Comparison of ENCODE assay signal across 1 cellular context in the genomic region with DNA sequence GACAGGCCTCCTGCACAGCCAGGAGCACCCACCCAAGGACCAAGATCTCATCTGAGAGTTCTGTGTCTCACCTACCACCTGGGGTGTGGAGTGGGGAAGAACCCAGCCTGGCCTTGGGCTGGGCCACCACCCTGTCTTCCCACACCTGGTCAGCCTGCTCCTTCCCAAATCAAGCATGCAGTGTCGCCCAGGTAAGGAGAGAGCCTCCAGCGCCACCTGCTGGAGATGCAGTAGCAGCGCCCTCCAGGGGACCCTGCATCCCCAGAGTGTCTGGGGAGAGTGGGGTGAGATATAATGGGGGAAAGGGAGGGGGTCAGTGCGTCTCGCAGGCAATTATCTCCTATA.
TF ChIP-seq lines count a peak whose summit lies in the region.

No MANE protein-coding gene starts in this region.

TF ChIP-seq in HepG2, 621 proteins besides CTCF, POLR2A, EP300 and RAD21 (continues in another document):
- no peak for TF ChIP-seq ZNF44 (CRISPR knock-in tag; IDR thresholded peaks at IDR 0.05)
- TF ChIP-seq, protein P1, sequence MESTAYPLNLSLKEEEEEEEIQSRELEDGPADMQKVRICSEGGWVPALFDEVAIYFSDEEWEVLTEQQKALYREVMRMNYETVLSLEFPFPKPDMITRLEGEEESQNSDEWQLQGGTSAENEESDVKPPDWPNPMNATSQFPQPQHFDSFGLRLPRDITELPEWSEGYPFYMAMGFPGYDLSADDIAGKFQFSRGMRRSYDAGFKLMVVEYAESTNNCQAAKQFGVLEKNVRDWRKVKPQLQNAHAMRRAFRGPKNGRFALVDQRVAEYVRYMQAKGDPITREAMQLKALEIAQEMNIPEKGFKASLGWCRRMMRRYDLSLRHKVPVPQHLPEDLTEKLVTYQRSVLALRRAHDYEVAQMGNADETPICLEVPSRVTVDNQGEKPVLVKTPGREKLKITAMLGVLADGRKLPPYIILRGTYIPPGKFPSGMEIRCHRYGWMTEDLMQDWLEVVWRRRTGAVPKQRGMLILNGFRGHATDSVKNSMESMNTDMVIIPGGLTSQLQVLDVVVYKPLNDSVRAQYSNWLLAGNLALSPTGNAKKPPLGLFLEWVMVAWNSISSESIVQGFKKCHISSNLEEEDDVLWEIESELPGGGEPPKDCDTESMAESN (CRISPR knock-in tag; conservative IDR thresholded peaks at IDR 0.05), result no peak
- 0 out of 2 replicates have a peak, but pooled peaks have one; percentile 5 for TF ChIP-seq FOSL2 (CRISPR knock-in tag; IDR thresholded peaks at IDR 0.05)
- peak; percentile 52; the same call in 1 of the 2 replicates for TF ChIP-seq KDM3A (CRISPR knock-in tag; IDR thresholded peaks at IDR 0.05; ENCODE audit: low read depth)
- no peak for TF ChIP-seq MTF2 (CRISPR knock-in tag; IDR thresholded peaks at IDR 0.05; ENCODE audit: borderline replicate concordance)
- TF ChIP-seq, protein P2, sequence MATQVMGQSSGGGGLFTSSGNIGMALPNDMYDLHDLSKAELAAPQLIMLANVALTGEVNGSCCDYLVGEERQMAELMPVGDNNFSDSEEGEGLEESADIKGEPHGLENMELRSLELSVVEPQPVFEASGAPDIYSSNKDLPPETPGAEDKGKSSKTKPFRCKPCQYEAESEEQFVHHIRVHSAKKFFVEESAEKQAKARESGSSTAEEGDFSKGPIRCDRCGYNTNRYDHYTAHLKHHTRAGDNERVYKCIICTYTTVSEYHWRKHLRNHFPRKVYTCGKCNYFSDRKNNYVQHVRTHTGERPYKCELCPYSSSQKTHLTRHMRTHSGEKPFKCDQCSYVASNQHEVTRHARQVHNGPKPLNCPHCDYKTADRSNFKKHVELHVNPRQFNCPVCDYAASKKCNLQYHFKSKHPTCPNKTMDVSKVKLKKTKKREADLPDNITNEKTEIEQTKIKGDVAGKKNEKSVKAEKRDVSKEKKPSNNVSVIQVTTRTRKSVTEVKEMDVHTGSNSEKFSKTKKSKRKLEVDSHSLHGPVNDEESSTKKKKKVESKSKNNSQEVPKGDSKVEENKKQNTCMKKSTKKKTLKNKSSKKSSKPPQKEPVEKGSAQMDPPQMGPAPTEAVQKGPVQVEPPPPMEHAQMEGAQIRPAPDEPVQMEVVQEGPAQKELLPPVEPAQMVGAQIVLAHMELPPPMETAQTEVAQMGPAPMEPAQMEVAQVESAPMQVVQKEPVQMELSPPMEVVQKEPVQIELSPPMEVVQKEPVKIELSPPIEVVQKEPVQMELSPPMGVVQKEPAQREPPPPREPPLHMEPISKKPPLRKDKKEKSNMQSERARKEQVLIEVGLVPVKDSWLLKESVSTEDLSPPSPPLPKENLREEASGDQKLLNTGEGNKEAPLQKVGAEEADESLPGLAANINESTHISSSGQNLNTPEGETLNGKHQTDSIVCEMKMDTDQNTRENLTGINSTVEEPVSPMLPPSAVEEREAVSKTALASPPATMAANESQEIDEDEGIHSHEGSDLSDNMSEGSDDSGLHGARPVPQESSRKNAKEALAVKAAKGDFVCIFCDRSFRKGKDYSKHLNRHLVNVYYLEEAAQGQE (IDR thresholded peaks at IDR 0.05; ENCODE audit: borderline replicate concordance in 1 of 2, low read depth in 1 of 2, low read length in 2 of 2), result peak in 1 of 2 experiments; percentile 39; a peak in 3 of 4 replicates
- peak; percentile 92 for TF ChIP-seq STAG1 (CRISPR knock-in tag; IDR thresholded peaks at IDR 0.05)
- no peak for TF ChIP-seq LCORL (IDR thresholded peaks at IDR 0.05)
- peak; percentile 68 for TF ChIP-seq LCORL (CRISPR knock-in tag; IDR thresholded peaks at IDR 0.05)
- TF ChIP-seq, protein P3, sequence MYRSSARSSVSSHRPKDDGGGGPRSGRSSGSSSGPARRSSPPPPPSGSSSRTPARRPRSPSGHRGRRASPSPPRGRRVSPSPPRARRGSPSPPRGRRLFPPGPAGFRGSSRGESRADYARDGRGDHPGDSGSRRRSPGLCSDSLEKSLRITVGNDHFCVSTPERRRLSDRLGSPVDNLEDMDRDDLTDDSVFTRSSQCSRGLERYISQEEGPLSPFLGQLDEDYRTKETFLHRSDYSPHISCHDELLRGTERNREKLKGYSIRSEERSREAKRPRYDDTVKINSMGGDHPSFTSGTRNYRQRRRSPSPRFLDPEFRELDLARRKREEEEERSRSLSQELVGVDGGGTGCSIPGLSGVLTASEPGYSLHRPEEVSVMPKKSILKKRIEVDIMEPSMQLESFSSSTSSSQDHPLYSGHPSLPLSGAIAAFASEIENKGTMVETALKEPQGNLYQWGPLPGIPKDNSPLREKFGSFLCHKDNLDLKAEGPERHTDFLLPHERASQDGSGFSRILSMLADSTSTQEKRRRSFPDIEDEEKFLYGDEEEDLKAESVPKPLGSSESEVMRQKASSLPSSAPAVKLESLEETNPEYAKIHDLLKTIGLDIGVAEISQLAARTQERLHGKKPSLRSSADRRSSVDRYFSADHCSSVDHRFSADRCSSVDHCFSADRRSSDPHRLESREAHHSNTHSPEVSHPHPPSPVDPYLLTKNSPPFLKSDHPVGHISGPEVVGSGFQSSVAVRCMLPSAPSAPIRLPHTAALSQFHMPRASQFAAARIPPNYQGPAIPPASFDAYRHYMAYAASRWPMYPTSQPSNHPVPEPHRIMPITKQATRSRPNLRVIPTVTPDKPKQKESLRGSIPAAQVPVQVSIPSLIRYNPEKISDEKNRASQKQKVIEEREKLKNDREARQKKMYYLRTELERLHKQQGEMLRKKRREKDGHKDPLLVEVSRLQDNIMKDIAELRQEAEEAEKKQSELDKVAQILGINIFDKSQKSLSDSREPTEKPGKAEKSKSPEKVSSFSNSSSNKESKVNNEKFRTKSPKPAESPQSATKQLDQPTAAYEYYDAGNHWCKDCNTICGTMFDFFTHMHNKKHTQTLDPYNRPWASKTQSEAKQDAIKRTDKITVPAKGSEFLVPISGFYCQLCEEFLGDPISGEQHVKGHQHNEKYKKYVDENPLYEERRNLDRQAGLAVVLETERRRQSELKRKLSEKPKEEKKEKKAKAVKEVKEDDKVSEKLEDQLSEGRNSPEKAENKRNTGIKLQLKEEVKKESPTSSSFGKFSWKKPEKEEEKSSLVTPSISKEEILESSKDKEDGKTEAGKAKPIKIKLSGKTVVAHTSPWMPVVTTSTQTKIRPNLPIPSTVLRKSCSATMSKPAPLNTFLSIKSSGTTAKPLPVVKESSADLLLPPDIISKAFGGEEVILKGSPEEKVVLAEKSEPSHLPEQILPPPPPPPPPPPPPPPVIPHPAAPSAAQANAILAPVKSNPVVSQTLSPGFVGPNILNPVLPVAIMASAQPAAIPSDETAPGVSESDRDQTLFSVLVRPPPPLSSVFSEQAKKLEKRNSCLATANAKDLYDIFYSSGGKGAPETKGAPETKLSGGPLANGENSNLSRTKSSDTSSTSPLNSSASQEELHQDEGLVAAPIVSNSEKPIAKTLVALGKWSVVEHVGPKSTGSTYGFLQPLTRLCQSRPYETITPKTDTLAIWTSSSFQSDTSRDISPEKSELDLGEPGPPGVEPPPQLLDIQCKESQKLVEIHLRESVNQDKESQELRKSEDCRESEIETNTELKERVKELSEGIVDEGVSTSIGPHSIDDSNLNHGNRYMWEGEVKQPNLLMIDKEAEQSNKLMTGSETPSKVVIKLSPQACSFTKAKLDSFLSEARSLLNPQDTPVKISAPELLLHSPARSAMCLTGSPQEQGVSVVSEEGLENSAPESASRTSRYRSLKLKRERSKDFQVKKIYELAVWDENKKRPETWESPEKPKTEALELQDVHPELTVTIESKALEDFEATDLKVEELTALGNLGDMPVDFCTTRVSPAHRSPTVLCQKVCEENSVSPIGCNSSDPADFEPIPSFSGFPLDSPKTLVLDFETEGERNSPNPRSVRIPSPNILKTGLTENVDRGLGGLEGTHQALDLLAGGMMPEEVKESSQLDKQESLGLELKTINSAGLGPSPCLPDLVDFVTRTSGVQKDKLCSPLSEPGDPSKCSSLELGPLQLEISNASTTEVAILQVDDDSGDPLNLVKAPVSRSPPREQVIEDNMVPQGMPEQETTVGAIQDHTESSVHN (CRISPR knock-in tag; IDR thresholded peaks at IDR 0.05), result no peak
- TF ChIP-seq, protein P4, sequence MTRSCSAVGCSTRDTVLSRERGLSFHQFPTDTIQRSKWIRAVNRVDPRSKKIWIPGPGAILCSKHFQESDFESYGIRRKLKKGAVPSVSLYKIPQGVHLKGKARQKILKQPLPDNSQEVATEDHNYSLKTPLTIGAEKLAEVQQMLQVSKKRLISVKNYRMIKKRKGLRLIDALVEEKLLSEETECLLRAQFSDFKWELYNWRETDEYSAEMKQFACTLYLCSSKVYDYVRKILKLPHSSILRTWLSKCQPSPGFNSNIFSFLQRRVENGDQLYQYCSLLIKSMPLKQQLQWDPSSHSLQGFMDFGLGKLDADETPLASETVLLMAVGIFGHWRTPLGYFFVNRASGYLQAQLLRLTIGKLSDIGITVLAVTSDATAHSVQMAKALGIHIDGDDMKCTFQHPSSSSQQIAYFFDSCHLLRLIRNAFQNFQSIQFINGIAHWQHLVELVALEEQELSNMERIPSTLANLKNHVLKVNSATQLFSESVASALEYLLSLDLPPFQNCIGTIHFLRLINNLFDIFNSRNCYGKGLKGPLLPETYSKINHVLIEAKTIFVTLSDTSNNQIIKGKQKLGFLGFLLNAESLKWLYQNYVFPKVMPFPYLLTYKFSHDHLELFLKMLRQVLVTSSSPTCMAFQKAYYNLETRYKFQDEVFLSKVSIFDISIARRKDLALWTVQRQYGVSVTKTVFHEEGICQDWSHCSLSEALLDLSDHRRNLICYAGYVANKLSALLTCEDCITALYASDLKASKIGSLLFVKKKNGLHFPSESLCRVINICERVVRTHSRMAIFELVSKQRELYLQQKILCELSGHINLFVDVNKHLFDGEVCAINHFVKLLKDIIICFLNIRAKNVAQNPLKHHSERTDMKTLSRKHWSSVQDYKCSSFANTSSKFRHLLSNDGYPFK (CRISPR knock-in tag; IDR thresholded peaks at IDR 0.05; ENCODE audit: borderline replicate concordance), result no peak
- TF ChIP-seq, protein P5, sequence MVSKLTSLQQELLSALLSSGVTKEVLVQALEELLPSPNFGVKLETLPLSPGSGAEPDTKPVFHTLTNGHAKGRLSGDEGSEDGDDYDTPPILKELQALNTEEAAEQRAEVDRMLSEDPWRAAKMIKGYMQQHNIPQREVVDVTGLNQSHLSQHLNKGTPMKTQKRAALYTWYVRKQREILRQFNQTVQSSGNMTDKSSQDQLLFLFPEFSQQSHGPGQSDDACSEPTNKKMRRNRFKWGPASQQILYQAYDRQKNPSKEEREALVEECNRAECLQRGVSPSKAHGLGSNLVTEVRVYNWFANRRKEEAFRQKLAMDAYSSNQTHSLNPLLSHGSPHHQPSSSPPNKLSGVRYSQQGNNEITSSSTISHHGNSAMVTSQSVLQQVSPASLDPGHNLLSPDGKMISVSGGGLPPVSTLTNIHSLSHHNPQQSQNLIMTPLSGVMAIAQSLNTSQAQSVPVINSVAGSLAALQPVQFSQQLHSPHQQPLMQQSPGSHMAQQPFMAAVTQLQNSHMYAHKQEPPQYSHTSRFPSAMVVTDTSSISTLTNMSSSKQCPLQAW (CRISPR knock-in tag; IDR thresholded peaks at IDR 0.05), result peak; percentile 37; the same call in 1 of the 2 replicates
- peak; percentile 71 for TF ChIP-seq XRCC5 (optimal IDR thresholded peaks at IDR 0.05; ENCODE audit: low read length)
- TF ChIP-seq ZNF549 (CRISPR knock-in tag; IDR thresholded peaks at IDR 0.05), result no peak
- TF ChIP-seq ZNF780A (CRISPR knock-in tag; IDR thresholded peaks at IDR 0.05), result no peak
- TF ChIP-seq MYC (CRISPR knock-in tag; IDR thresholded peaks at IDR 0.05; ENCODE audit: borderline replicate concordance), result peak; percentile 16; the same call in 1 of the 2 replicates
- no peak for TF ChIP-seq ZNF761 (CRISPR knock-in tag; conservative IDR thresholded peaks at IDR 0.05)
- no peak for TF ChIP-seq SALL2 (CRISPR knock-in tag; IDR thresholded peaks at IDR 0.05)
- TF ChIP-seq, protein P6, sequence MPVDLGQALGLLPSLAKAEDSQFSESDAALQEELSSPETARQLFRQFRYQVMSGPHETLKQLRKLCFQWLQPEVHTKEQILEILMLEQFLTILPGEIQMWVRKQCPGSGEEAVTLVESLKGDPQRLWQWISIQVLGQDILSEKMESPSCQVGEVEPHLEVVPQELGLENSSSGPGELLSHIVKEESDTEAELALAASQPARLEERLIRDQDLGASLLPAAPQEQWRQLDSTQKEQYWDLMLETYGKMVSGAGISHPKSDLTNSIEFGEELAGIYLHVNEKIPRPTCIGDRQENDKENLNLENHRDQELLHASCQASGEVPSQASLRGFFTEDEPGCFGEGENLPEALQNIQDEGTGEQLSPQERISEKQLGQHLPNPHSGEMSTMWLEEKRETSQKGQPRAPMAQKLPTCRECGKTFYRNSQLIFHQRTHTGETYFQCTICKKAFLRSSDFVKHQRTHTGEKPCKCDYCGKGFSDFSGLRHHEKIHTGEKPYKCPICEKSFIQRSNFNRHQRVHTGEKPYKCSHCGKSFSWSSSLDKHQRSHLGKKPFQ (CRISPR knock-in tag; IDR thresholded peaks at IDR 0.05; ENCODE audit: insufficient replicate concordance), result no peak
- peak; percentile 8 for TF ChIP-seq TEAD3 (CRISPR knock-in tag; optimal IDR thresholded peaks at IDR 0.05; ENCODE audit: borderline replicate concordance)
- TF ChIP-seq MBNL3 (CRISPR knock-in tag; conservative IDR thresholded peaks at IDR 0.05), result no peak
- no peak for TF ChIP-seq KLF12 (CRISPR knock-in tag; IDR thresholded peaks at IDR 0.05; ENCODE audit: borderline replicate concordance)
- no peak for TF ChIP-seq ZNF468 (CRISPR knock-in tag; IDR thresholded peaks at IDR 0.05)
- TF ChIP-seq, protein P7, sequence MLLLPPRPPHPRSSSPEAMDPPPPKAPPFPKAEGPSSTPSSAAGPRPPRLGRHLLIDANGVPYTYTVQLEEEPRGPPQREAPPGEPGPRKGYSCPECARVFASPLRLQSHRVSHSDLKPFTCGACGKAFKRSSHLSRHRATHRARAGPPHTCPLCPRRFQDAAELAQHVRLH (CRISPR knock-in tag; IDR thresholded peaks at IDR 0.05; ENCODE audit: borderline replicate concordance, low read depth), result no peak
- TF ChIP-seq RFXAP (CRISPR knock-in tag; IDR thresholded peaks at IDR 0.05; ENCODE audit: borderline replicate concordance), result 0 out of 2 replicates have a peak, but pooled peaks have one; percentile 29
- TF ChIP-seq, protein P8, sequence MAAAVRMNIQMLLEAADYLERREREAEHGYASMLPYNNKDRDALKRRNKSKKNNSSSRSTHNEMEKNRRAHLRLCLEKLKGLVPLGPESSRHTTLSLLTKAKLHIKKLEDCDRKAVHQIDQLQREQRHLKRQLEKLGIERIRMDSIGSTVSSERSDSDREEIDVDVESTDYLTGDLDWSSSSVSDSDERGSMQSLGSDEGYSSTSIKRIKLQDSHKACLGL (CRISPR knock-in tag; IDR thresholded peaks at IDR 0.05), result no peak
- no peak for TF ChIP-seq ZNF674 (CRISPR knock-in tag; IDR thresholded peaks at IDR 0.05; ENCODE audit: low read depth)
- TF ChIP-seq PHB2 (IDR thresholded peaks at IDR 0.05; ENCODE audit: partially characterized antibody), result no peak
- TF ChIP-seq TCF7 (IDR thresholded peaks at IDR 0.05; ENCODE audit: low read depth), result no peak
- TF ChIP-seq, protein P9, sequence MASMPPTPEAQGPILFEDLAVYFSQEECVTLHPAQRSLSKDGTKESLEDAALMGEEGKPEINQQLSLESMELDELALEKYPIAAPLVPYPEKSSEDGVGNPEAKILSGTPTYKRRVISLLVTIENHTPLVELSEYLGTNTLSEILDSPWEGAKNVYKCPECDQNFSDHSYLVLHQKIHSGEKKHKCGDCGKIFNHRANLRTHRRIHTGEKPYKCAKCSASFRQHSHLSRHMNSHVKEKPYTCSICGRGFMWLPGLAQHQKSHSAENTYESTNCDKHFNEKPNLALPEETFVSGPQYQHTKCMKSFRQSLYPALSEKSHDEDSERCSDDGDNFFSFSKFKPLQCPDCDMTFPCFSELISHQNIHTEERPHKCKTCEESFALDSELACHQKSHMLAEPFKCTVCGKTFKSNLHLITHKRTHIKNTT (CRISPR knock-in tag; IDR thresholded peaks at IDR 0.05), result no peak
- TF ChIP-seq, protein P10, sequence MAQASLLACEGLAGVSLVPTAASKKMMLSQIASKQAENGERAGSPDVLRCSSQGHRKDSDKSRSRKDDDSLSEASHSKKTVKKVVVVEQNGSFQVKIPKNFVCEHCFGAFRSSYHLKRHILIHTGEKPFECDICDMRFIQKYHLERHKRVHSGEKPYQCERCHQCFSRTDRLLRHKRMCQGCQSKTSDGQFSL (CRISPR knock-in tag; IDR thresholded peaks at IDR 0.05), result no peak
- peak; percentile 49 for TF ChIP-seq PCBP2 (optimal IDR thresholded peaks at IDR 0.05; ENCODE audit: low read depth, low read length, poor library complexity, severe bottlenecking)
- peak; percentile 80 for TF ChIP-seq MIER2 (CRISPR knock-in tag; IDR thresholded peaks at IDR 0.05)
